Comparison of ENCODE assay signal across 23 cellular contexts in genomic region chrX:30951003-30951402, GRCh38.
"Had no signal": no experiment of that assay in that cellular context is flagged by ENCODE, and none has a peak within 500 bp of the region (broad histone marks: within the 10 kb centered on the region; RNA-seq: fewer than 3 reads in every experiment).

No MANE protein-coding gene starts in this region.

- FAIRE-seq: RCC 7860 had no signal

- H3K4me1 ChIP-seq: ascending aorta had no signal

- H3K9ac ChIP-seq: KMS-11 had no signal

- H3K36me3 ChIP-seq: ascending aorta, MG63 had no signal

- H3K4me3 Mint-ChIP-seq: activated CD4-positive, alpha-beta memory T cell treated with anti-CD3 and anti-CD28 coated beads for 36 hours; activated CD4-positive, alpha-beta T cell treated with anti-CD3 and anti-CD28 coated beads, Interleukin-2, amount 10 ng/mL, durations not matched to agents 7 days and 5 days; activated naive CD8-positive, alpha-beta T cell treated with anti-CD3 and anti-CD28 coated beads, Interleukin-2, amount 50 U/mL, for 24 hours; activated T-cell treated with anti-CD3 and anti-CD28 coated beads, Interleukin-2, amount 50 U/mL, for 4 hours; brain; T-helper 17 cell had no signal

- H3K27me3 Mint-ChIP-seq: activated CD4-positive, alpha-beta memory T cell treated with anti-CD3 and anti-CD28 coated beads for 36 hours; activated naive CD8-positive, alpha-beta T cell treated with anti-CD3 and anti-CD28 coated beads, Interleukin-2, amount 50 U/mL, for 24 hours; brain had no signal

- H3K9me3 Mint-ChIP-seq: activated CD4-positive, alpha-beta memory T cell treated with anti-CD3 and anti-CD28 coated beads for 36 hours; activated CD4-positive, alpha-beta T cell treated with anti-CD3 and anti-CD28 coated beads, Interleukin-2, amount 10 ng/mL, durations not matched to agents 7 days and 5 days; activated naive CD4-positive, alpha-beta T cell treated with anti-CD3 and anti-CD28 coated beads, Interleukin-2, amount 50 U/mL, for 72 hours; activated T-cell treated with anti-CD3 and anti-CD28 coated beads, Interleukin-2, amount 50 U/mL, for 4 hours had no signal

- H3K9me3 ChIP-seq: ascending aorta, MG63 had no signal

- ATAC-seq: activated naive CD4-positive, alpha-beta T cell treated with anti-CD3 and anti-CD28 coated beads, Interleukin-2, amount 50 U/mL, for 72 hours; activated naive CD8-positive, alpha-beta T cell treated with anti-CD3 and anti-CD28 coated beads, Interleukin-2, amount 50 U/mL, for 24 hours; activated T-cell treated with anti-CD3 and anti-CD28 coated beads, Interleukin-2, amount 50 U/mL, for 4 hours; T-helper 17 cell had no signal

- H3K27me3 ChIP-seq: ascending aorta, MG63 had no signal

- H3K36me3 Mint-ChIP-seq: activated CD4-positive, alpha-beta memory T cell treated with anti-CD3 and anti-CD28 coated beads for 36 hours; activated naive CD4-positive, alpha-beta T cell treated with anti-CD3 and anti-CD28 coated beads, Interleukin-2, amount 50 U/mL, for 72 hours; brain had no signal

- H3K4me1 Mint-ChIP-seq: activated CD4-positive, alpha-beta T cell treated with anti-CD3 and anti-CD28 coated beads, Interleukin-2, amount 10 ng/mL, durations not matched to agents 7 days and 5 days; activated naive CD8-positive, alpha-beta T cell treated with anti-CD3 and anti-CD28 coated beads, Interleukin-2, amount 50 U/mL, for 24 hours; brain; T-helper 17 cell had no signal

- DNase-seq: activated CD4-positive, alpha-beta memory T cell treated with anti-CD3 and anti-CD28 coated beads for 36 hours; activated CD4-positive, alpha-beta T cell treated with anti-CD3 and anti-CD28 coated beads, Interleukin-2, amount 10 ng/mL, durations not matched to agents 7 days and 5 days; activated CD4-positive, CD25-positive, alpha-beta regulatory T cell; activated CD8-positive, alpha-beta memory T cell treated with anti-CD3 and anti-CD28 coated beads for 24 hours; activated effector memory CD4-positive, alpha-beta T cell treated with anti-CD3 and anti-CD28 coated beads, Interleukin-2, amount 50 U/mL, for 16 hours; activated naive CD4-positive, alpha-beta T cell treated with Interleukin-2 at 50 U/mL for 16 hours; activated naive CD8-positive, alpha-beta T cell treated with anti-CD3 and anti-CD28 coated beads, Interleukin-2, amount 50 U/mL, for 24 hours; activated T-cell treated with anti-CD3 and anti-CD28 coated beads, Interleukin-2, amount 50 U/mL, for 4 hours; amniotic stem cell; MG63; MV-4-11; NCI-H1092 treated with DMSO at 0.1 percent for 48 hours; NCI-H1436; NCI-H1694 treated with DMSO at 0.1 percent for 48 hours; NCI-H2029 treated with DMSO at 0.1 percent for 48 hours; SHP77 treated with DMSO at 0.1 percent for 48 hours; T-helper 17 cell; T-helper 9 cell had no signal

- H3K4me3 ChIP-seq: ascending aorta, MG63 had no signal

- H3K4me2 ChIP-seq: KMS-11 had no signal

- H3K27ac Mint-ChIP-seq: activated CD4-positive, alpha-beta memory T cell treated with anti-CD3 and anti-CD28 coated beads for 36 hours; activated CD4-positive, alpha-beta T cell treated with anti-CD3 and anti-CD28 coated beads, Interleukin-2, amount 10 ng/mL, durations not matched to agents 7 days and 5 days; activated naive CD4-positive, alpha-beta T cell treated with anti-CD3 and anti-CD28 coated beads, Interleukin-2, amount 50 U/mL, for 72 hours; activated naive CD8-positive, alpha-beta T cell treated with anti-CD3 and anti-CD28 coated beads, Interleukin-2, amount 50 U/mL, for 24 hours; T-helper 17 cell had no signal

- H3K27ac ChIP-seq: ascending aorta, KMS-11 had no signal
